In the genomic region with DNA sequence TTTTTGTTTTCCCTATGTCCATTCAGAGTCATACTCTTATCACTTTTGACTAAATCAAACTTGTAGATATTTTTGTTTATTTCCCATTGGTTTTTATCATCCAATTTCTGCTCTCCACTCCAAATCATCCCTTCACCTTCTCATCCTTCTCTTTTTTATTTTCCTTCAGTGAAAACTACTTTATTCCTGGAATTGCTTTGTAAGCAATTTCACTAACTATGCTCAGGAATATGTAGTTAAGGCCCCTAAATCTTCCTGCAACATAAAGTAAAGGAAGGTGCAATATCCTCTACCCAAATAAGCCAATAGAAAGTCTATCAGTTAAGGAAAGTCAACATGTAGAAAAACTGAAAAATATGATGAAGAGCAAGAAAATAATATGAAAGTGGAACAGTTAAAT, we compare ENCODE assay signal across 11 cellular contexts.
"Had no signal": no experiment of that assay in that cellular context is flagged by ENCODE, and none has a peak within 500 bp of the region (broad histone marks: within the 10 kb centered on the region; RNA-seq: fewer than 3 reads in every experiment).

No MANE protein-coding gene starts in this region.

- H3K9ac ChIP-seq: GM23248 had no signal

- H3K9me3 Mint-ChIP-seq: GM23338, HFFc6 had no signal

- H3K4me3 Mint-ChIP-seq: GM23338, H9, HFFc6 had no signal

- H3K27ac Mint-ChIP-seq: GM23338, H9, HFFc6 had no signal

- DNase-seq: GM23248, GOT3, H7, H9, HCEC 1CT, HFFc6 had no signal

- H3K36me3 ChIP-seq: HAP-1 had no signal

- ATAC-seq: GM23338, HCT116 had no signal

- H3K4me3 ChIP-seq: GM23248, GM23338, HAP-1 had no signal

- H3K4me2 ChIP-seq: GM23338 had no signal

- H3K27ac ChIP-seq: GM23248 had no signal

- FAIRE-seq: H1, H54 had no signal

- H3K9me3 ChIP-seq: HAP-1 had no signal

- H2AFZ ChIP-seq: GM23248, GM23338 had no signal
